2 cellular contexts compared by ENCODE assay signal in the genomic region with DNA sequence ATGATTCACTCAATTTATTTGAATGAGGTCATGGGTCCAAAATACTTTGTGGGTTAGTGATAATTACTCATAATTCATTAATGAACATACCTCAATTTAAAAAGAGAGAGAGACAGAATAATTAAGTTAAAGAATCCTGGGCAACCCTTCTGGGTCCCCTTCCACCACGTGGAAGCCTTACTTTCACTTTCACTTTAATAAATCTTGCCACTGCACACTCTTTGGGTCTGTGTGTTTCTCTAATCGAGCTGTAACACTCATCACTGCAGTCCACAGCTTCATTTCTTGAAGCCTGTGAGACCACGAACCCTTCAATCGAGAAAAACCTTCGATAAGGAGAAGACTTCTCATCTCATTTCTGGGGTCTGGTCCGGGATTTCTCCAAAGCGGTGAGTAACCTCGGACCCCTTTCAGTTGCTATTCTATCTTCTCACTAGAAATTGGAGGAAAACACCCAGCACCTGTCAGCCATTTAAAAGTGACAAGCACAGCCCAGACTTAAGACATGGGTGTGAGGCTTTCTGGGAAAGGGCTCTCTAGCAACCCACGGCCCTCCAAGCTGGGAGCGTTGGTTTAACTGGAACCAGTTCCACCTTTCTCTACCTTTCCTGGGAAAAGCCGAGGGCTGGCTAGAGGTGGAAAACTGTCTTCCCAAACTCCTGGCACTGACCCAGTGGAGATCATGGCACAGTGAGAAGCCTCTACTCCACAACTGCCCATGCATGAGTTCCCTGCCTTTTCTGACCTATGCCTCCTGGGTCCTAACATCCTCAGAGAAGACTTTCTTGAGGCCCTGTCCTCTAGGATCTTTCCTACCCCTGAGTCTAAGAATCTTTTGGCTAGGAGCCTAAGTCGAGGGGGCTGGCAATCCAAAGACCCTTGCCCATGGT.
TF ChIP-seq lines count a peak whose summit lies in the region.

No MANE protein-coding gene starts in this region.

TF ChIP-seq in SK-N-SH, 30 proteins besides CTCF, POLR2A, EP300 and RAD21 (continued from another document):
- TF ChIP-seq, protein P1, sequence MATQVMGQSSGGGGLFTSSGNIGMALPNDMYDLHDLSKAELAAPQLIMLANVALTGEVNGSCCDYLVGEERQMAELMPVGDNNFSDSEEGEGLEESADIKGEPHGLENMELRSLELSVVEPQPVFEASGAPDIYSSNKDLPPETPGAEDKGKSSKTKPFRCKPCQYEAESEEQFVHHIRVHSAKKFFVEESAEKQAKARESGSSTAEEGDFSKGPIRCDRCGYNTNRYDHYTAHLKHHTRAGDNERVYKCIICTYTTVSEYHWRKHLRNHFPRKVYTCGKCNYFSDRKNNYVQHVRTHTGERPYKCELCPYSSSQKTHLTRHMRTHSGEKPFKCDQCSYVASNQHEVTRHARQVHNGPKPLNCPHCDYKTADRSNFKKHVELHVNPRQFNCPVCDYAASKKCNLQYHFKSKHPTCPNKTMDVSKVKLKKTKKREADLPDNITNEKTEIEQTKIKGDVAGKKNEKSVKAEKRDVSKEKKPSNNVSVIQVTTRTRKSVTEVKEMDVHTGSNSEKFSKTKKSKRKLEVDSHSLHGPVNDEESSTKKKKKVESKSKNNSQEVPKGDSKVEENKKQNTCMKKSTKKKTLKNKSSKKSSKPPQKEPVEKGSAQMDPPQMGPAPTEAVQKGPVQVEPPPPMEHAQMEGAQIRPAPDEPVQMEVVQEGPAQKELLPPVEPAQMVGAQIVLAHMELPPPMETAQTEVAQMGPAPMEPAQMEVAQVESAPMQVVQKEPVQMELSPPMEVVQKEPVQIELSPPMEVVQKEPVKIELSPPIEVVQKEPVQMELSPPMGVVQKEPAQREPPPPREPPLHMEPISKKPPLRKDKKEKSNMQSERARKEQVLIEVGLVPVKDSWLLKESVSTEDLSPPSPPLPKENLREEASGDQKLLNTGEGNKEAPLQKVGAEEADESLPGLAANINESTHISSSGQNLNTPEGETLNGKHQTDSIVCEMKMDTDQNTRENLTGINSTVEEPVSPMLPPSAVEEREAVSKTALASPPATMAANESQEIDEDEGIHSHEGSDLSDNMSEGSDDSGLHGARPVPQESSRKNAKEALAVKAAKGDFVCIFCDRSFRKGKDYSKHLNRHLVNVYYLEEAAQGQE (IDR thresholded peaks at IDR 0.05; ENCODE audit: low read depth, low read length), result no peak

TF ChIP-seq in SK-N-SH treated with all-trans-retinoic acid at 6 μM for 48 hours, 23 proteins besides CTCF, POLR2A, EP300 and RAD21 (continued from another document):
- TF ChIP-seq, protein P2, sequence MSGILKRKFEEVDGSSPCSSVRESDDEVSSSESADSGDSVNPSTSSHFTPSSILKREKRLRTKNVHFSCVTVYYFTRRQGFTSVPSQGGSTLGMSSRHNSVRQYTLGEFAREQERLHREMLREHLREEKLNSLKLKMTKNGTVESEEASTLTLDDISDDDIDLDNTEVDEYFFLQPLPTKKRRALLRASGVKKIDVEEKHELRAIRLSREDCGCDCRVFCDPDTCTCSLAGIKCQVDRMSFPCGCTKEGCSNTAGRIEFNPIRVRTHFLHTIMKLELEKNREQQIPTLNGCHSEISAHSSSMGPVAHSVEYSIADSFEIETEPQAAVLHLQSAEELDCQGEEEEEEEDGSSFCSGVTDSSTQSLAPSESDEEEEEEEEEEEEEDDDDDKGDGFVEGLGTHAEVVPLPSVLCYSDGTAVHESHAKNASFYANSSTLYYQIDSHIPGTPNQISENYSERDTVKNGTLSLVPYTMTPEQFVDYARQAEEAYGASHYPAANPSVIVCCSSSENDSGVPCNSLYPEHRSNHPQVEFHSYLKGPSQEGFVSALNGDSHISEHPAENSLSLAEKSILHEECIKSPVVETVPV (CRISPR knock-in tag; IDR thresholded peaks at IDR 0.05), result no peak
- no peak for TF ChIP-seq ZFP30 (CRISPR knock-in tag; IDR thresholded peaks at IDR 0.05)
- no peak for TF ChIP-seq ARNTL (CRISPR knock-in tag; IDR thresholded peaks at IDR 0.05; ENCODE audit: borderline replicate concordance, low read depth)
- TF ChIP-seq CSDC2 (CRISPR knock-in tag; IDR thresholded peaks at IDR 0.05), result no peak
- TF ChIP-seq ZNF565 (CRISPR knock-in tag; conservative IDR thresholded peaks at IDR 0.05; ENCODE audit: low read depth), result no peak
- no peak for TF ChIP-seq BACH2 (CRISPR knock-in tag; IDR thresholded peaks at IDR 0.05; ENCODE audit: borderline replicate concordance)
- TF ChIP-seq, protein P3, sequence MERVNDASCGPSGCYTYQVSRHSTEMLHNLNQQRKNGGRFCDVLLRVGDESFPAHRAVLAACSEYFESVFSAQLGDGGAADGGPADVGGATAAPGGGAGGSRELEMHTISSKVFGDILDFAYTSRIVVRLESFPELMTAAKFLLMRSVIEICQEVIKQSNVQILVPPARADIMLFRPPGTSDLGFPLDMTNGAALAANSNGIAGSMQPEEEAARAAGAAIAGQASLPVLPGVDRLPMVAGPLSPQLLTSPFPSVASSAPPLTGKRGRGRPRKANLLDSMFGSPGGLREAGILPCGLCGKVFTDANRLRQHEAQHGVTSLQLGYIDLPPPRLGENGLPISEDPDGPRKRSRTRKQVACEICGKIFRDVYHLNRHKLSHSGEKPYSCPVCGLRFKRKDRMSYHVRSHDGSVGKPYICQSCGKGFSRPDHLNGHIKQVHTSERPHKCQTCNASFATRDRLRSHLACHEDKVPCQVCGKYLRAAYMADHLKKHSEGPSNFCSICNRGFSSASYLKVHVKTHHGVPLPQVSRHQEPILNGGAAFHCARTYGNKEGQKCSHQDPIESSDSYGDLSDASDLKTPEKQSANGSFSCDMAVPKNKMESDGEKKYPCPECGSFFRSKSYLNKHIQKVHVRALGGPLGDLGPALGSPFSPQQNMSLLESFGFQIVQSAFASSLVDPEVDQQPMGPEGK (CRISPR knock-in tag; IDR thresholded peaks at IDR 0.05; ENCODE audit: borderline replicate concordance), result no peak
